In genomic region chr17:28902819-28903545, GRCh38 we compare ENCODE assay signal across 1 cellular context.
TF ChIP-seq lines count a peak whose summit lies in the region.

Gene DHRS13 (minus strand): TSS chr17:28903079. CDS start chr17:28902944, 135 bp downstream.

TF ChIP-seq in HepG2, 621 proteins besides CTCF, POLR2A, EP300 and RAD21 (continued from another document and continues in another):
- TF ChIP-seq ZBTB39 (CRISPR knock-in tag; IDR thresholded peaks at IDR 0.05): no peak
- no peak; the same call in 1 of the 2 replicates for TF ChIP-seq IRF1 (CRISPR knock-in tag; IDR thresholded peaks at IDR 0.05; ENCODE audit: low read depth)
- no peak for TF ChIP-seq ZNF569 (CRISPR knock-in tag; IDR thresholded peaks at IDR 0.05; ENCODE audit: borderline replicate concordance)
- TF ChIP-seq ZNF367 (CRISPR knock-in tag; IDR thresholded peaks at IDR 0.05; ENCODE audit: borderline replicate concordance): no peak; the same call in 1 of the 2 replicates
- TF ChIP-seq ZSCAN29 (CRISPR knock-in tag; conservative IDR thresholded peaks at IDR 0.05): 0 out of 2 replicates have a peak, but pooled peaks have one; percentile 65
- TF ChIP-seq JUND (CRISPR knock-in tag; IDR thresholded peaks at IDR 0.05): peak; percentile 88
- TF ChIP-seq HDAC6 (IDR thresholded peaks at IDR 0.05; ENCODE audit: low read depth, low read length): no peak
- no peak for TF ChIP-seq MED13 (CRISPR knock-in tag; IDR thresholded peaks at IDR 0.05)
- TF ChIP-seq ARNT2 (CRISPR knock-in tag; IDR thresholded peaks at IDR 0.05; ENCODE audit: low read depth): 0 out of 2 replicates have a peak, but pooled peaks have one; percentile 81
- TF ChIP-seq ZNF580 (CRISPR knock-in tag; IDR thresholded peaks at IDR 0.05; ENCODE audit: borderline replicate concordance, low read depth): peak; percentile 99
- peak; percentile 80 for TF ChIP-seq ZEB1 (IDR thresholded peaks at IDR 0.05; ENCODE audit: insufficient replicate concordance, low read depth)
- TF ChIP-seq IKZF4 (CRISPR knock-in tag; IDR thresholded peaks at IDR 0.05; ENCODE audit: borderline replicate concordance, low read depth, not compliant biosample characterization): no peak
- TF ChIP-seq HBP1 (CRISPR knock-in tag; IDR thresholded peaks at IDR 0.05; ENCODE audit: low read depth): peak; percentile 53
- peak; percentile 84 for TF ChIP-seq HES4 (CRISPR knock-in tag; IDR thresholded peaks at IDR 0.05; ENCODE audit: borderline replicate concordance)
- TF ChIP-seq ZNF570 (CRISPR knock-in tag; IDR thresholded peaks at IDR 0.05; ENCODE audit: borderline replicate concordance): no peak
- peak; percentile 68; the same call in 1 of the 2 replicates for TF ChIP-seq CREB1 (IDR thresholded peaks at IDR 0.05)
- TF ChIP-seq CREB1 (CRISPR knock-in tag; IDR thresholded peaks at IDR 0.05): no peak
- peak; percentile 94; the same call in 1 of the 2 replicates for TF ChIP-seq SMAD1 (CRISPR knock-in tag; IDR thresholded peaks at IDR 0.05; ENCODE audit: borderline replicate concordance, low read depth)
- no peak for TF ChIP-seq ARHGAP35 (CRISPR knock-in tag; IDR thresholded peaks at IDR 0.05; ENCODE audit: borderline replicate concordance)
- TF ChIP-seq ZNF800 (CRISPR knock-in tag; IDR thresholded peaks at IDR 0.05): peak; percentile 54; the same call in 1 of the 2 replicates
- peak; percentile 60; the same call in 1 of the 2 replicates for TF ChIP-seq FOXO1 (CRISPR knock-in tag; IDR thresholded peaks at IDR 0.05)
- peak; percentile 66; the same call in 1 of the 2 replicates for TF ChIP-seq SP5 (CRISPR knock-in tag; IDR thresholded peaks at IDR 0.05; ENCODE audit: borderline replicate concordance, low read depth)
- TF ChIP-seq ZNF609 (CRISPR knock-in tag; IDR thresholded peaks at IDR 0.05; ENCODE audit: borderline replicate concordance): peak; percentile 76
- TF ChIP-seq MTF1 (CRISPR knock-in tag; IDR thresholded peaks at IDR 0.05): no peak
- peak; percentile 82; the same call in 1 of the 2 replicates for TF ChIP-seq ZNF33B (CRISPR knock-in tag; IDR thresholded peaks at IDR 0.05)
- no peak; the same call in 1 of the 2 replicates for TF ChIP-seq ZNF713 (CRISPR knock-in tag; IDR thresholded peaks at IDR 0.05)
- TF ChIP-seq ZNF770 (CRISPR knock-in tag; IDR thresholded peaks at IDR 0.05): peak; percentile 98
- no peak for TF ChIP-seq EHMT2 (IDR thresholded peaks at IDR 0.05; ENCODE audit: borderline replicate concordance, low read depth, low read length)
- TF ChIP-seq ZFP91 (CRISPR knock-in tag; IDR thresholded peaks at IDR 0.05; ENCODE audit: borderline replicate concordance): peak; percentile 48
- peak; percentile 91 for TF ChIP-seq SKI (IDR thresholded peaks at IDR 0.05; ENCODE audit: partially characterized antibody)
- TF ChIP-seq ZNF704 (CRISPR knock-in tag; IDR thresholded peaks at IDR 0.05; ENCODE audit: borderline replicate concordance): peak; percentile 26
- 0 out of 2 replicates have a peak, but pooled peaks have one; percentile 48 for TF ChIP-seq FOXP4 (CRISPR knock-in tag; IDR thresholded peaks at IDR 0.05)
- TF ChIP-seq ZBTB44 (CRISPR knock-in tag; IDR thresholded peaks at IDR 0.05): peak; percentile 46; the same call in 1 of the 2 replicates
- 0 out of 2 replicates have a peak, but pooled peaks have one; percentile 26 for TF ChIP-seq ZNF629 (CRISPR knock-in tag; conservative IDR thresholded peaks at IDR 0.05)
- TF ChIP-seq NR2C2 (CRISPR knock-in tag; IDR thresholded peaks at IDR 0.05; ENCODE audit: borderline replicate concordance): peak; percentile 77; the same call in 1 of the 2 replicates
